Comparison of ENCODE assay signal across 8 cellular contexts in genomic region chr14:37172936-37173613, GRCh38. TPM values are rescaled to one million over a fixed set of nuclear protein-coding genes. Genes with fewer than 3 reads are reported as not detected.
A peak's percentile ranks its signal among the peaks of the same experiment; 100 is the strongest.
DNase-seq lines count a peak whose midpoint lies in the region; ATAC-seq and TF ChIP-seq lines count a peak whose summit lies in the region.

No MANE protein-coding gene starts in this region.

- H3K4me2 ChIP-seq in GM23338 (peak overlapping the region; percentile 90), hepatocyte (peak overlapping the region; percentile 83)

- TF ChIP-seq CTCF in GM23338 (conservative IDR thresholded peaks at IDR 0.05; ENCODE audit: low read depth in 2 of 2) = no peak
- no peak for TF ChIP-seq CTCF in hepatocyte (IDR thresholded peaks at IDR 0.05; ENCODE audit: poor library complexity)
- no peak for TF ChIP-seq CTCF in gastrocnemius medialis (IDR thresholded peaks at IDR 0.05 in 4 of 5, conservative IDR thresholded peaks at IDR 0.05 in 1 of 5)

- H3K9me2 ChIP-seq in GM23338 (ENCODE audit: insufficient read depth) = no peaks in the 10 kb centered on the region
- H3K9me2 ChIP-seq in hepatocyte (replicated peaks; ENCODE audit: insufficient read depth) = no peaks in the 10 kb centered on the region

- no peaks in the 10 kb centered on the region; the same call in 1 of the 2 replicates for H3K79me2 ChIP-seq in GM23338 (replicated peaks; ENCODE audit: insufficient read depth)
- H3K79me2 ChIP-seq in hepatocyte = peaks cover 5% of the 10 kb centered on the region

- no peak for TF ChIP-seq POLR2A in gastrocnemius medialis (IDR thresholded peaks at IDR 0.05)

- ATAC-seq in GM23338 (no peak), gastrocnemius medialis (no peak), HG03097 (IDR thresholded peaks at IDR 0.05; ENCODE audit: low FRiP score, unreplicated experiment) (no peak), HG03442 (IDR thresholded peaks at IDR 0.05; ENCODE audit: unreplicated experiment) (no peak), GM18858 (IDR thresholded peaks at IDR 0.05; ENCODE audit: unreplicated experiment) (no peak)

- H3K4me3 ChIP-seq in GM23338 (peak overlapping the region; percentile 71), hepatocyte (peak overlapping the region; percentile 73), gastrocnemius medialis (peak overlapping the region; percentile 80 to 95 (median 86))

- no peaks in the 10 kb centered on the region; the same call in 2 of the 3 replicates for H3K9me3 Mint-ChIP-seq in GM23338

- H3K36me3 Mint-ChIP-seq in GM23338 (ENCODE audit: low read depth) = peaks cover 4% of the 10 kb centered on the region; the same call in 2 of the 3 replicates

- H2AFZ ChIP-seq in GM23338 = peak overlapping the region; percentile 5
- peak overlapping the region; percentile 89 for H2AFZ ChIP-seq in hepatocyte

- DNase-seq in GM23338 (ENCODE audit: low spot score) = no peak
- DNase-seq in hepatocyte (ENCODE audit: low spot score) = no peak
- no peak for DNase-seq in gastrocnemius medialis
- DNase-seq in stimulated activated CD4-positive, alpha-beta T cell treated with anti-CD3 and anti-CD28 coated beads, Interleukin-4, amount 100 ng/mL, for 4 hours = no peak

- H3K27me3 Mint-ChIP-seq in GM23338 (ENCODE audit: insufficient read depth, low read depth, poor library complexity) = peaks cover 8% of the 10 kb centered on the region

- H3K4me1 ChIP-seq in GM23338 (ENCODE audit: insufficient read depth) (peaks cover 24% of the 10 kb centered on the region), hepatocyte (ENCODE audit: insufficient read depth) (peaks cover 10% of the 10 kb centered on the region), gastrocnemius medialis (peaks cover 15 to 31% of the 10 kb centered on the region in 2 donors)

- in situ Hi-C loops in gastrocnemius medialis (cut with MboI; ENCODE audit: low sequenced_read_pairs in 4 of 4) = no loop called here

- H3K27me3 ChIP-seq in GM23338 (ENCODE audit: insufficient read depth) (no peaks in the 10 kb centered on the region), hepatocyte (no peaks in the 10 kb centered on the region), gastrocnemius medialis (no peaks in the 10 kb centered on the region)

- H4K20me1 ChIP-seq in GM23338 (replicated peaks; ENCODE audit: insufficient read depth) = no peaks in the 10 kb centered on the region
- H4K20me1 ChIP-seq in hepatocyte (ENCODE audit: insufficient read depth, poor library complexity, severe bottlenecking) = no peaks in the 10 kb centered on the region

- no peaks in the 10 kb centered on the region for H3K9me3 ChIP-seq in hepatocyte (ENCODE audit: low read depth)
- no peaks in the 10 kb centered on the region for H3K9me3 ChIP-seq in gastrocnemius medialis

- no peak overlapping the region for H3K27ac Mint-ChIP-seq in GM23338

- peak overlapping the region; percentile 91 for H3K27ac ChIP-seq in GM23338 (ENCODE audit: low read depth)
- peak overlapping the region; percentile 4 for H3K27ac ChIP-seq in angular gyrus (ENCODE audit: low read depth, low read length)
- peak overlapping the region; percentile 97 for H3K27ac ChIP-seq in hepatocyte
- peak overlapping the region; percentile 74 to 94 (median 86) for H3K27ac ChIP-seq in gastrocnemius medialis

- H3F3A ChIP-seq in GM23338 (replicated peaks; ENCODE audit: low read depth) = peaks cover 4% of the 10 kb centered on the region; the same call in 1 of the 2 replicates

- intact Hi-C loops in gastrocnemius medialis (cut with DNase I; ENCODE audit: low total_unique reads) = loop anchor here (1.0 to 2.0 kb wide), 2 partner anchors 24 to 60 kb away; partner anchors contain the start of gene MIPOL1

- 73% methylated on average over 5 of the region's 5 CpGs for WGBS in hepatocyte (ENCODE audit: low lambda C conversion rate, missing lambda C conversion rate)

- peak overlapping the region; percentile 96 for H3K4me3 Mint-ChIP-seq in GM23338

- peaks cover 29% of the 10 kb centered on the region for H3K4me1 Mint-ChIP-seq in GM23338

- no peaks in the 10 kb centered on the region for H3K36me3 ChIP-seq in GM23338 (ENCODE audit: insufficient read depth)
- H3K36me3 ChIP-seq in hepatocyte (replicated peaks; ENCODE audit: insufficient read depth, low read depth) = no peaks in the 10 kb centered on the region
- H3K36me3 ChIP-seq in gastrocnemius medialis = no peaks in the 10 kb centered on the region

TF ChIP-seq in GM23338, 12 proteins besides CTCF, POLR2A, EP300 and RAD21:
- no peak for TF ChIP-seq JUNB (IDR thresholded peaks at IDR 0.05; ENCODE audit: unreplicated experiment)
- TF ChIP-seq, protein P1, sequence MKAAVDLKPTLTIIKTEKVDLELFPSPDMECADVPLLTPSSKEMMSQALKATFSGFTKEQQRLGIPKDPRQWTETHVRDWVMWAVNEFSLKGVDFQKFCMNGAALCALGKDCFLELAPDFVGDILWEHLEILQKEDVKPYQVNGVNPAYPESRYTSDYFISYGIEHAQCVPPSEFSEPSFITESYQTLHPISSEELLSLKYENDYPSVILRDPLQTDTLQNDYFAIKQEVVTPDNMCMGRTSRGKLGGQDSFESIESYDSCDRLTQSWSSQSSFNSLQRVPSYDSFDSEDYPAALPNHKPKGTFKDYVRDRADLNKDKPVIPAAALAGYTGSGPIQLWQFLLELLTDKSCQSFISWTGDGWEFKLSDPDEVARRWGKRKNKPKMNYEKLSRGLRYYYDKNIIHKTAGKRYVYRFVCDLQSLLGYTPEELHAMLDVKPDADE (IDR thresholded peaks at IDR 0.05) = no peak
- no peak for TF ChIP-seq ZNF331 (CRISPR knock-in tag; IDR thresholded peaks at IDR 0.05; ENCODE audit: low read depth)
- no peak for TF ChIP-seq EZH2phosphoT487 (IDR thresholded peaks at IDR 0.05; ENCODE audit: unreplicated experiment)
- no peak for TF ChIP-seq ZNF114 (CRISPR knock-in tag; IDR thresholded peaks at IDR 0.05)
- TF ChIP-seq EZH2 (IDR thresholded peaks at IDR 0.05; ENCODE audit: low read depth, unreplicated experiment) = no peak

RNA-seq across cellular contexts. Expression of gene SLC25A21, which starts 0.7 kb away (rescaled TPM):
- 5.5 and 12.1 TPM in 2 replicates for total RNA-seq in GM23338 (2014; rRNA removed; shearing (Covaris generic))
- 10.1 and 10.6 TPM in 2 replicates for polyA plus RNA-seq in GM23338 (2016; fragmentation: Nextera tagmentation; extraction: Ambion mirVana)
- total RNA-seq in hepatocyte = 0.08 and 1.6 TPM in 2 replicates
- polyA plus RNA-seq in hepatocyte = 1.4 TPM in 1 of 2 replicates, not detected in the other
- total RNA-seq in gastrocnemius medialis = 1 to 10 TPM in 1 of 4 donors, not detected in 3; 1.9 TPM

RNA-seq across cellular contexts. Expression of gene MIPOL1, which starts 24.7 kb away (rescaled TPM):
- total RNA-seq in GM23338 (2014; rRNA removed; shearing (Covaris generic)) = 21.7 and 24.8 TPM in 2 replicates
- polyA plus RNA-seq in GM23338 (2016; fragmentation: Nextera tagmentation; extraction: Ambion mirVana) (12.5 and 16.6 TPM in 2 replicates), hepatocyte (2.6 and 6.9 TPM in 2 replicates)
- total RNA-seq in hepatocyte (12.2 and 16.6 TPM in 2 replicates), gastrocnemius medialis (10 to 100 TPM in 1 of 4 donors, 1 to 10 TPM in 3; 3.1 to 13.7 (median 4.1) TPM)

Comparison
In these comparisons a context has a peak if more than half of its experiments do, and no peak if none do; other contexts are left out.
1. H3K27ac ChIP-seq: peak in every context shown above with its lines; median percentile 97 in hepatocyte; 91 in GM23338; 86 in gastrocnemius medialis; 4 in angular gyrus.